Comparison of ENCODE assay signal across 8 cellular contexts in the genomic region with DNA sequence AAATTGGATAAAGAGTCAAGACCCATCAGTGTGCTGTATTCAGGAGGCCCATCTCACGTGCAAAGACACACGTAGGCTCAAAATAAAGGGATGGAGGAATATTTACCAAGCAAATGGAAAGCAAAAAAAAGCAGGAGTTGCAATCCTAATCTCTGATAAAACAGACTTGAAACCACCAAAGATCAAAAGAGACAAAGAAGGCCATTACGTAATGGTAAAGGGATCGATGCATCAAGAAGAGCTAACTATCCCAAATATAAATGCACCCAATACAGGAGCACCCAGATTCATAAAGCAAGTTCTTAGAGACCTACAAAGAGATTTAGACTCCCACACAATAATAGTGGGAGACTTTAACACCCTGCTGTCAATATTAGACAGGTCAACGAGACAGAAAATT. TPM values are rescaled to one million over a fixed set of nuclear protein-coding genes. Genes with fewer than 3 reads are reported as not detected.
A peak's percentile ranks its signal among the peaks of the same experiment; 100 is the strongest.
DNase-seq lines count a peak whose midpoint lies in the region; ATAC-seq, FAIRE-seq and TF ChIP-seq lines count a peak whose summit lies in the region.
"Not testable (repeated sequence)": the region's sequence is repeated elsewhere in the genome, so short reads cannot be mapped to it uniquely, and the experiment has no call there.

No MANE protein-coding gene starts in this region.

- FAIRE-seq in HepG2 (lab: Jason Lieb, UNC) = not testable (repeated sequence)

- H3K27ac Mint-ChIP-seq in CD4-positive, CD25-positive, alpha-beta regulatory T cell = peak overlapping the region; percentile 37 to 87 (median 61)
- not testable (repeated sequence) for H3K27ac Mint-ChIP-seq in CD4-positive, alpha-beta T cell; activated T-helper 17 cell treated with anti-CD3 and anti-CD28 coated beads, Interleukin-2, amount 50 U/mL, for 72 hours
- H3K27ac Mint-ChIP-seq in CD4-positive, alpha-beta memory T cell = peak overlapping the region in 1 of 7 donors; percentile 69
- H3K27ac Mint-ChIP-seq in IgD-negative memory B cell = peak overlapping the region in 2 of 3 donors; percentile 21 to 72
- H3K27ac Mint-ChIP-seq in naive thymus-derived CD8-positive, alpha-beta T cell = peak overlapping the region in 6 of 10 donors; percentile 0 to 84 (median 45)
- peak overlapping the region; percentile 20 for H3K27ac Mint-ChIP-seq in stimulated activated memory B cell treated with anti-CD40 and anti-IgM and Interleukin-4, amounts not matched to agents 10 μg/mL and 1 μg/mL and 100 μg/mL, for 72 hours

- H3K9ac ChIP-seq in HepG2 (ENCODE audit: insufficient read depth, low read depth, low read length) = not testable (repeated sequence)

- peaks cover 13 to 35% (median 22%) of the 10 kb centered on the region in 4 donors for H3K4me1 Mint-ChIP-seq in CD4-positive, CD25-positive, alpha-beta regulatory T cell
- peaks cover 44% of the 10 kb centered on the region for H3K4me1 Mint-ChIP-seq in CD4-positive, alpha-beta T cell (ENCODE audit: low read depth)
- H3K4me1 Mint-ChIP-seq in CD4-positive, alpha-beta memory T cell = peaks cover 18 to 49% (median 34%) of the 10 kb centered on the region in 4 donors
- peaks cover 8 to 18% (median 13%) of the 10 kb centered on the region in 3 donors for H3K4me1 Mint-ChIP-seq in IgD-negative memory B cell
- peaks cover 21% of the 10 kb centered on the region for H3K4me1 Mint-ChIP-seq in activated T-helper 17 cell treated with anti-CD3 and anti-CD28 coated beads, Interleukin-2, amount 50 U/mL, for 72 hours
- peaks cover 15 to 30% (median 25%) of the 10 kb centered on the region in 4 donors for H3K4me1 Mint-ChIP-seq in naive thymus-derived CD8-positive, alpha-beta T cell
- peaks cover 17% of the 10 kb centered on the region for H3K4me1 Mint-ChIP-seq in stimulated activated memory B cell treated with anti-CD40 and anti-IgM and Interleukin-4, amounts not matched to agents 10 μg/mL and 1 μg/mL and 100 μg/mL, for 72 hours

- not testable (repeated sequence) for H3K4me2 ChIP-seq in HepG2 (ENCODE audit: low read depth, low read length)

- not testable (repeated sequence) for H3K4me3 ChIP-seq in CD4-positive, CD25-positive, alpha-beta regulatory T cell (ENCODE audit: low read depth, low read length); CD4-positive, alpha-beta memory T cell (ENCODE audit: low read length in 2 of 2); HepG2 (replicated peaks in 1 of 3; ENCODE audit: insufficient read depth in 1 of 3, low read depth in 2 of 3, low read length in 3 of 3)

- not testable (repeated sequence) for H3K9me3 ChIP-seq in CD4-positive, CD25-positive, alpha-beta regulatory T cell (ENCODE audit: control insufficient read depth in 2 of 2, low read length in 2 of 2); CD4-positive, alpha-beta T cell (ENCODE audit: control insufficient read depth, low read length); CD4-positive, alpha-beta memory T cell (ENCODE audit: control insufficient read depth in 1 of 2, low read length in 2 of 2); HepG2 (ENCODE audit: low read length)

- H3K27me3 Mint-ChIP-seq in CD4-positive, CD25-positive, alpha-beta regulatory T cell; CD4-positive, alpha-beta T cell; CD4-positive, alpha-beta memory T cell; IgD-negative memory B cell; activated T-helper 17 cell treated with anti-CD3 and anti-CD28 coated beads, Interleukin-2, amount 50 U/mL, for 72 hours; naive thymus-derived CD8-positive, alpha-beta T cell; stimulated activated memory B cell treated with anti-CD40 and anti-IgM and Interleukin-4, amounts not matched to agents 10 μg/mL and 1 μg/mL and 100 μg/mL, for 72 hours: not testable (repeated sequence)

- 21% methylated on average over 5 of the region's 5 CpGs for WGBS in HepG2 (ENCODE audit: low lambda C conversion rate)

- BruUV-seq in HepG2 (replicated peaks; lab: Mats Ljungman, UMichigan) = not testable (repeated sequence)

- not testable (repeated sequence) for DNase-seq in CD4-positive, CD25-positive, alpha-beta regulatory T cell; CD4-positive, alpha-beta T cell; CD4-positive, alpha-beta memory T cell; HepG2 (ENCODE audit: low spot score); naive thymus-derived CD8-positive, alpha-beta T cell

- CTCF ChIA-PET in CD4-positive, alpha-beta T cell (lab: Charles Lee); CD4-positive, alpha-beta memory T cell (lab: Charles Lee; ENCODE audit: partially characterized antibody); HepG2 (lab: Yijun Ruan, JAX; ENCODE audit: low intra/inter-chr PET ratio, low total read pairs): not testable (repeated sequence)

- POLR2A ChIA-PET in CD4-positive, alpha-beta T cell (lab: Charles Lee); CD4-positive, alpha-beta memory T cell (lab: Charles Lee; ENCODE audit: partially characterized antibody); HepG2 (lab: Yijun Ruan, JAX); naive thymus-derived CD8-positive, alpha-beta T cell (lab: Charles Lee): not testable (repeated sequence)

- H3K36me3 Mint-ChIP-seq in CD4-positive, CD25-positive, alpha-beta regulatory T cell = peaks cover 12% of the 10 kb centered on the region
- H3K36me3 Mint-ChIP-seq in CD4-positive, alpha-beta T cell (ENCODE audit: low read depth) = peaks cover 28% of the 10 kb centered on the region
- peaks cover 7 to 14% of the 10 kb centered on the region in 2 donors for H3K36me3 Mint-ChIP-seq in CD4-positive, alpha-beta memory T cell
- H3K36me3 Mint-ChIP-seq in IgD-negative memory B cell; stimulated activated memory B cell treated with anti-CD40 and anti-IgM and Interleukin-4, amounts not matched to agents 10 μg/mL and 1 μg/mL and 100 μg/mL, for 72 hours: not testable (repeated sequence)
- H3K36me3 Mint-ChIP-seq in activated T-helper 17 cell treated with anti-CD3 and anti-CD28 coated beads, Interleukin-2, amount 50 U/mL, for 72 hours (ENCODE audit: low read depth) = peaks cover 11% of the 10 kb centered on the region
- peaks cover 0 to 13% (median 6%) of the 10 kb centered on the region in 3 donors for H3K36me3 Mint-ChIP-seq in naive thymus-derived CD8-positive, alpha-beta T cell

- H3K79me2 ChIP-seq in HepG2 (ENCODE audit: insufficient read depth, low read length) = not testable (repeated sequence)

- not testable (repeated sequence) for TF ChIP-seq CTCF in CD4-positive, alpha-beta T cell (IDR thresholded peaks at IDR 0.05); HepG2 (CRISPR knock-in tag; IDR thresholded peaks at IDR 0.05)

- not testable (repeated sequence) for H3K36me3 ChIP-seq in CD4-positive, CD25-positive, alpha-beta regulatory T cell (ENCODE audit: control insufficient read depth, insufficient read depth, low read length); CD4-positive, alpha-beta memory T cell (ENCODE audit: insufficient read depth, low read length); HepG2 (replicated peaks in 1 of 2; ENCODE audit: control insufficient read depth in 1 of 2, insufficient read depth in 2 of 2, low read length in 2 of 2)

- not testable (repeated sequence) for TF ChIP-seq RAD21 in HepG2 (CRISPR knock-in tag; IDR thresholded peaks at IDR 0.05)

- not testable (repeated sequence) for H3K27ac ChIP-seq in CD4-positive, CD25-positive, alpha-beta regulatory T cell (ENCODE audit: insufficient read depth, low read length, poor library complexity, severe bottlenecking); CD4-positive, alpha-beta T cell (ENCODE audit: low read depth, low read length); CD4-positive, alpha-beta memory T cell (ENCODE audit: low read depth, low read length); HepG2 (ENCODE audit: extremely low read length, insufficient read depth, low read length)

- not testable (repeated sequence) for TF ChIP-seq EP300 in HepG2 (IDR thresholded peaks at IDR 0.05; ENCODE audit: low read depth in 2 of 2, low read length in 2 of 2); HepG2 (CRISPR knock-in tag; IDR thresholded peaks at IDR 0.05; ENCODE audit: borderline replicate concordance)

- intact Hi-C loops in CD4-positive, alpha-beta T cell (cut with DNase I, micrococcal nuclease) = loop anchor here in 1 of 2 experiments (5.0 to 10.0 kb wide), 2 partner anchors 245 to 343 kb away; partner anchors contain the start of gene ERV3-1
- intact Hi-C loops in CD4-positive, alpha-beta memory T cell (cut with micrococcal nuclease) = loop anchor here (10.0 kb wide), 2 partner anchors 343 to 713 kb away; partner anchors contain the start of genes ERV3-1 and ZNF92
- intact Hi-C loops in HepG2 (cut with micrococcal nuclease; ENCODE audit: unreplicated experiment) = loop anchor here (10.0 kb wide), 1 partner anchor 133 kb away; the partner anchor contains the start of gene ZNF138

- not testable (repeated sequence) for H3K27me3 ChIP-seq in CD4-positive, CD25-positive, alpha-beta regulatory T cell (ENCODE audit: control insufficient read depth, insufficient read depth, low read length); CD4-positive, alpha-beta T cell (ENCODE audit: control insufficient read depth, insufficient read depth, low read length); CD4-positive, alpha-beta memory T cell (ENCODE audit: insufficient read depth, low read length); HepG2 (ENCODE audit: control insufficient read depth in 1 of 2, insufficient read depth in 2 of 2, low read length in 2 of 2)

- H3K4me1 ChIP-seq in CD4-positive, CD25-positive, alpha-beta regulatory T cell (ENCODE audit: control insufficient read depth, insufficient read depth, low read length, poor library complexity, severe bottlenecking) = peaks cover 14% of the 10 kb centered on the region
- peaks cover 16% of the 10 kb centered on the region for H3K4me1 ChIP-seq in CD4-positive, alpha-beta memory T cell (ENCODE audit: insufficient read depth, low read length)
- H3K4me1 ChIP-seq in HepG2 (ENCODE audit: insufficient read depth, low read length) = not testable (repeated sequence)

- not testable (repeated sequence) for H2AFZ ChIP-seq in HepG2 (ENCODE audit: low read length)

- H3K4me3 Mint-ChIP-seq in CD4-positive, CD25-positive, alpha-beta regulatory T cell = peak overlapping the region in 2 of 4 donors; percentile 5 to 40
- H3K4me3 Mint-ChIP-seq in CD4-positive, alpha-beta T cell = peak overlapping the region; percentile 65
- H3K4me3 Mint-ChIP-seq in CD4-positive, alpha-beta memory T cell = peak overlapping the region in 5 of 8 donors; percentile 7 to 69 (median 37)
- H3K4me3 Mint-ChIP-seq in IgD-negative memory B cell = peak overlapping the region in 1 of 4 donors; percentile 84
- peak overlapping the region; percentile 32 for H3K4me3 Mint-ChIP-seq in activated T-helper 17 cell treated with anti-CD3 and anti-CD28 coated beads, Interleukin-2, amount 50 U/mL, for 72 hours
- peak overlapping the region in 1 of 10 donors; percentile 32 for H3K4me3 Mint-ChIP-seq in naive thymus-derived CD8-positive, alpha-beta T cell
- H3K4me3 Mint-ChIP-seq in stimulated activated memory B cell treated with anti-CD40 and anti-IgM and Interleukin-4, amounts not matched to agents 10 μg/mL and 1 μg/mL and 100 μg/mL, for 72 hours = not testable (repeated sequence)

- in situ Hi-C loops in HepG2 (cut with HindIII; ENCODE audit: extremely low pct_ligation_motif_present, low pct_unique_long_range_greater_than_20kb) = not testable (repeated sequence)

- not testable (repeated sequence) for ATAC-seq in CD4-positive, CD25-positive, alpha-beta regulatory T cell (ENCODE audit: low read depth in 2 of 2); CD4-positive, alpha-beta T cell (ENCODE audit: poor library complexity); activated T-helper 17 cell treated with anti-CD3 and anti-CD28 coated beads, Interleukin-2, amount 50 U/mL, for 72 hours (replicated peaks); HepG2; naive thymus-derived CD8-positive, alpha-beta T cell; stimulated activated memory B cell treated with anti-CD40 and anti-IgM and Interleukin-4, amounts not matched to agents 10 μg/mL and 1 μg/mL and 100 μg/mL, for 72 hours

- TF ChIP-seq POLR2A in HepG2 (IDR thresholded peaks at IDR 0.05; ENCODE audit: insufficient read depth in 1 of 2, low read depth in 2 of 2, low read length in 2 of 2) = not testable (repeated sequence)

- H3K9me3 Mint-ChIP-seq in CD4-positive, CD25-positive, alpha-beta regulatory T cell; CD4-positive, alpha-beta T cell; IgD-negative memory B cell; activated T-helper 17 cell treated with anti-CD3 and anti-CD28 coated beads, Interleukin-2, amount 50 U/mL, for 72 hours; stimulated activated memory B cell treated with anti-CD40 and anti-IgM and Interleukin-4, amounts not matched to agents 10 μg/mL and 1 μg/mL and 100 μg/mL, for 72 hours: not testable (repeated sequence)
- peaks cover 2 to 11% (median 6%) of the 10 kb centered on the region in 8 donors for H3K9me3 Mint-ChIP-seq in CD4-positive, alpha-beta memory T cell
- peaks cover 0 to 19% (median 6%) of the 10 kb centered on the region in 9 donors for H3K9me3 Mint-ChIP-seq in naive thymus-derived CD8-positive, alpha-beta T cell

- H4K20me1 ChIP-seq in HepG2 (ENCODE audit: insufficient read depth, low read length) = not testable (repeated sequence)

RNA-seq across cellular contexts. Expression of gene ZNF107, which starts 3.8 kb away (rescaled TPM):
- total RNA-seq in CD4-positive, CD25-positive, alpha-beta regulatory T cell = 13.0 TPM
- polyA plus RNA-seq in CD4-positive, CD25-positive, alpha-beta regulatory T cell = 1 to 10 TPM; 6.0 to 8.1 (median 6.9) TPM
- 10 to 100 TPM; 12.4 TPM for total RNA-seq in CD4-positive, alpha-beta T cell
- total RNA-seq in CD4-positive, alpha-beta memory T cell = 10 to 100 TPM; 30.2 to 30.9 TPM
- polyA plus RNA-seq in CD4-positive, alpha-beta memory T cell = 10 to 100 TPM in 1 of 2 donors, 1 to 10 TPM in 1; 4.0 to 10.2 TPM
- polyA plus RNA-seq in IgD-negative memory B cell (15.3 TPM), HepG2 (2011; rRNA removed) (1.6 and 2.5 TPM in 2 replicates)
- 10 to 100 TPM; 16.0 to 23.4 TPM for total RNA-seq in activated T-helper 17 cell treated with anti-CD3 and anti-CD28 coated beads, Interleukin-2, amount 50 U/mL, for 72 hours
- total RNA-seq in HepG2 (2016; rRNA removed; fragmentation: Illumina TruSeq; extraction: Trizol) = 5.4 and 9.4 TPM in 2 replicates
- total RNA-seq in HepG2 (2016; cell fraction: cytosol; rRNA removed; fragmentation: Illumina TruSeq; extraction: Trizol; ENCODE audit: low read depth) = 0.44 and 0.61 TPM in 2 replicates
- total RNA-seq in HepG2 (2016; cell fraction: insoluble cytoplasmic fraction; rRNA removed; fragmentation: Illumina TruSeq; extraction: Trizol) = 5.3 and 9.7 TPM in 2 replicates
- 1.9 and 2.0 TPM in 2 replicates for total RNA-seq in HepG2 (2016; cell fraction: membrane; rRNA removed; fragmentation: Illumina TruSeq; extraction: Trizol)
- total RNA-seq in HepG2 (2016; cell fraction: nucleus; rRNA removed; fragmentation: Illumina TruSeq; extraction: Trizol) = 11.3 and 12.4 TPM in 2 replicates
- polyA plus RNA-seq in HepG2 (2011; cell fraction: cytosol; rRNA removed) = 0.96 and 1.1 TPM in 2 replicates
- polyA plus RNA-seq in HepG2 (2011; cell fraction: nucleus; rRNA removed) = 3.7 and 4.7 TPM in 2 replicates
- 1.6 and 1.9 TPM in 2 replicates for polyA plus RNA-seq in HepG2 (2012)
- 0.19 and 0.23 TPM in 2 replicates for polyA plus RNA-seq in HepG2 (2016; cell fraction: cytosol; fragmentation: Illumina TruSeq; extraction: Trizol; ENCODE audit: low read depth)
- 7.7 and 8.6 TPM in 2 replicates for polyA plus RNA-seq in HepG2 (2016; cell fraction: insoluble cytoplasmic fraction; fragmentation: Illumina TruSeq; extraction: Trizol; ENCODE audit: low read depth)
- 0.73 and 0.80 TPM in 2 replicates for polyA plus RNA-seq in HepG2 (2016; cell fraction: membrane; fragmentation: Illumina TruSeq; extraction: Trizol; ENCODE audit: low read depth)
- polyA plus RNA-seq in HepG2 (2016; cell fraction: nucleus; fragmentation: Illumina TruSeq; extraction: Trizol; ENCODE audit: insufficient read depth, low read depth) = 23.0 and 26.1 TPM in 2 replicates
- polyA minus RNA-seq in HepG2 (2011; rRNA and poly(A)+ RNA removed; ENCODE audit: low replicate concordance) = 1.4 TPM in 2 replicates
- polyA minus RNA-seq in HepG2 (2011; cell fraction: cytosol; rRNA and poly(A)+ RNA removed) = 2.6 and 2.9 TPM in 2 replicates
- polyA minus RNA-seq in HepG2 (2011; cell fraction: nucleus; rRNA and poly(A)+ RNA removed) = 9.6 and 11.2 TPM in 2 replicates
- 10 to 100 TPM; 32.5 to 33.6 TPM for total RNA-seq in naive thymus-derived CD8-positive, alpha-beta T cell
- polyA plus RNA-seq in naive thymus-derived CD8-positive, alpha-beta T cell = 10 to 100 TPM in 2 of 3 donors, 1 to 10 TPM in 1; 9.7 to 12.8 (median 11.7) TPM
